8 cellular contexts compared by ENCODE assay signal in the genomic region with DNA sequence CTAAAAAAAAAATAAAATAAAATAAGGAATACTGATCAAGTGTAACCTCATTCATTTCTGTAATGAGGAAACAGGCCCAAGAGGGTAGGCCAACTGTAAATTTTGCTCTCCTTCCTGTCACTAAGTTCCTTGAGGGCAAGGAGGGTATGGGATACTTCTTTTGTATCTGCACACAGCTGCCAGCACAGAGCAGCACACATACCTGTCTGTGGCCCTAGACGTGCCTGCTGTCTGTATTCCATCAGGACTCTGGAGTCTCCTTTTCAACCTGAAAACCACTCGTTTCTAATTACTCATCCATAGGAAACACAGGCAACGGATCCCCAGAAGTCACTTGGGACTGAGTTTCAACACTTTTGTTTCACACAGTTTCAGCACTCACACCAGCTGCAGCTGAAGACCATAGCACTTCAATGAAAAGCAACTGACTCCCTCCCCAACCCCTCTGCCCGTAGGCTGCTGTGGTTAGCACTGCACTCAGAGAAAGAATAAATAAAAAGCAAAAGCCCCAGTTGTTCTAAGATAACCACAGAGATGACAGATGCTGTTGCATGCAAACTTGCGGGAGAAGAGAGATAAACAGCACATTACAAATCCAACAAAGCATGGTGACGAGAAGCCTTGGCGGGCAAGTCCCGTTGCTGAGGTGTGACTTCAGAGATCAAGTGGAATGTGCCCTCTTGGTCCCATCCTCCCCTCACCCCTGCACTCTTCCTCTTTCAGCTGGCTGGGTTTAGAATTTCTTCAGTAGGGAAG. TPM values are rescaled to one million over a fixed set of nuclear protein-coding genes. Genes with fewer than 3 reads are reported as not detected.
DNase-seq lines count a peak whose midpoint lies in the region; ATAC-seq lines count a peak whose summit lies in the region.

No MANE protein-coding gene starts in this region.

- peak overlapping the region; percentile 52 for H3K4me3 Mint-ChIP-seq in stimulated activated naive CD8-positive, alpha-beta T cell treated with anti-CD3 and anti-CD28 coated beads, Interleukin-15, amount 100 ng/mL, for 72 hours

- peak overlapping the region; percentile 61 to 77 for H3K27ac Mint-ChIP-seq in stimulated activated naive CD8-positive, alpha-beta T cell treated with anti-CD3 and anti-CD28 coated beads, Interleukin-15, amount 100 ng/mL, for 72 hours

- H3K4me1 Mint-ChIP-seq in stimulated activated naive CD8-positive, alpha-beta T cell treated with anti-CD3 and anti-CD28 coated beads, Interleukin-15, amount 100 ng/mL, for 72 hours = peaks cover 38% of the 10 kb centered on the region

- peak; percentile 96 for DNase-seq in H4 (ENCODE audit: low spot score)
- peak; percentile 78 for DNase-seq in NCI-H2107 (lab: John Stamatoyannopoulos, UW)
- DNase-seq in dedifferentiated amniotic fluid mesenchymal stem cell (ENCODE audit: extremely low spot score) = peak; percentile 15
- peak; percentile 20 to 68 for DNase-seq in stimulated activated naive CD8-positive, alpha-beta T cell treated with anti-CD3 and anti-CD28 coated beads, Interleukin-15, amount 100 ng/mL, for 72 hours
- no peak for DNase-seq in mesenteric fat pad (ENCODE audit: low spot score)
- DNase-seq in RKO (ENCODE audit: low spot score) = no peak
- DNase-seq in HK-2 (ENCODE audit: unreplicated experiment) = no peak

- H3K27me3 Mint-ChIP-seq in stimulated activated naive CD8-positive, alpha-beta T cell treated with anti-CD3 and anti-CD28 coated beads, Interleukin-15, amount 100 ng/mL, for 72 hours = no peaks in the 10 kb centered on the region

- ATAC-seq in GM18498 (IDR thresholded peaks at IDR 0.05; ENCODE audit: unreplicated experiment) = peak; percentile 91
- ATAC-seq in stimulated activated naive CD8-positive, alpha-beta T cell treated with anti-CD3 and anti-CD28 coated beads, Interleukin-15, amount 100 ng/mL, for 72 hours = peak; percentile 95

- H3K9me3 Mint-ChIP-seq in stimulated activated naive CD8-positive, alpha-beta T cell treated with anti-CD3 and anti-CD28 coated beads, Interleukin-15, amount 100 ng/mL, for 72 hours = peaks cover under 1 to 6% of the 10 kb centered on the region in 2 donors

RNA-seq across cellular contexts. Expression of gene CRACR2A, which starts 24.9 kb away (rescaled TPM):
- 0.10 and 0.16 TPM in 2 replicates for total RNA-seq in H4 (2014; rRNA removed; shearing (Covaris generic))
- 4.7 TPM for total RNA-seq in mesenteric fat pad

Comparison
In these comparisons a context has a peak if more than half of its experiments do, and no peak if none do; other contexts are left out.
1. DNase-seq: peak in H4 (single experiment), NCI-H2107 (single experiment), dedifferentiated amniotic fluid mesenchymal stem cell (single experiment) and stimulated activated naive CD8-positive, alpha-beta T cell treated with anti-CD3 and anti-CD28 coated beads, Interleukin-15, amount 100 ng/mL, for 72 hours (2 of 2); none in mesenteric fat pad (single experiment), RKO (single experiment) and HK-2 (single experiment).